Comparison of ENCODE assay signal across 17 cellular contexts in the genomic region with DNA sequence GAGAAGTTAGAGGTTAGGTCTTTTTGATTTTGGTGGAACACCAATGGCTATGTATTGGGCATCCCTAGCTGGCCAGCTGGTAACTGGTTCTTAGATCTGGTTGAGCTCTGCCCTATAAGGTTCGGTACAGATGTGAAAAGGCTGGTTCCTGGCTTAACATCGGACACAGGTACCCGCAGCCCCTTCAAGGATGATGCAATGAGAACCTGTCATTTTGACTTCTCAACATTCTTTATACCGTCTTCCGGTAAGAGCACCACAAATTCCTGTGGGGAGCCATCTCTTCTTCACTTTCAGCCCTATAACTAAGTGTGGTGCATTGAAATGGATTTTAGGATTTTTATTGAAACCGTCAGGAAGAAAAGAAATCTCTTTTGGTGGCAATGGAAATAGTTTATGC.
"Had no signal": no experiment of that assay in that cellular context is flagged by ENCODE, and none has a peak within 500 bp of the region (broad histone marks: within the 10 kb centered on the region; RNA-seq: fewer than 3 reads in every experiment).

No MANE protein-coding gene starts in this region.

- ATAC-seq: effector memory CD8-positive, alpha-beta T cell; foreskin keratinocyte; gastroesophageal sphincter; heart right ventricle; left cardiac atrium; left lung; left ventricle myocardium superior; lower lobe of right lung; mucosa of descending colon had no signal

- DNase-seq: colonic mucosa; cortex of kidney; effector CD8-positive, alpha-beta T cell; effector memory CD8-positive, alpha-beta T cell; foreskin keratinocyte; head of caudate nucleus; heart right ventricle; left cardiac atrium; left lung; left ventricle myocardium superior; lower lobe of right lung; mesenchymal stem cell; mucosa of descending colon had no signal

- H3K4me1 ChIP-seq: colonic mucosa, foreskin keratinocyte, gastroesophageal sphincter, left lung had no signal

- H3K36me3 Mint-ChIP-seq: mesothelial cell of epicardium had no signal

- H3K27me3 ChIP-seq: colonic mucosa, esophagus muscularis mucosa, gastroesophageal sphincter, left lung had no signal

- H3K9me3 ChIP-seq: colonic mucosa, esophagus muscularis mucosa, gastroesophageal sphincter, heart right ventricle, left lung, lower lobe of right lung, mucosa of descending colon had no signal

- H3K9me3 Mint-ChIP-seq: dendritic cell treated with granulocyte-macrophage colony-stimulating factor and Interleukin-4, amounts not matched to agents 40 ng/mL and 50 ng/mL, for 4 days; mesothelial cell of epicardium had no signal

- H3K4me3 Mint-ChIP-seq: dendritic cell treated with granulocyte-macrophage colony-stimulating factor and Interleukin-4, amounts not matched to agents 40 ng/mL and 50 ng/mL, for 4 days; effector memory CD8-positive, alpha-beta T cell; mesothelial cell of epicardium had no signal

- H3K36me3 ChIP-seq: colonic mucosa, esophagus muscularis mucosa, gastroesophageal sphincter, heart right ventricle, left lung, lower lobe of right lung had no signal

- H3K4me3 ChIP-seq: colonic mucosa, esophagus muscularis mucosa, gastroesophageal sphincter, heart right ventricle, left lung, lower lobe of right lung, mucosa of descending colon had no signal

- H3K27ac Mint-ChIP-seq: dendritic cell treated with granulocyte-macrophage colony-stimulating factor and Interleukin-4, amounts not matched to agents 40 ng/mL and 50 ng/mL, for 4 days; effector memory CD8-positive, alpha-beta T cell; mesothelial cell of epicardium had no signal

- H3K27ac ChIP-seq: colonic mucosa, esophagus muscularis mucosa, foreskin keratinocyte, gastroesophageal sphincter, heart right ventricle, left lung, lower lobe of right lung had no signal
